In genomic region chr6:112184996-112185395, GRCh38 we compare ENCODE assay signal across 23 cellular contexts.
DNase-seq lines count a peak whose midpoint lies in the region; ATAC-seq and TF ChIP-seq lines count a peak whose summit lies in the region.
"Had no signal": no experiment of that assay in that cellular context is flagged by ENCODE, and none has a peak within 500 bp of the region (broad histone marks: within the 10 kb centered on the region; RNA-seq: fewer than 3 reads in every experiment).

No MANE protein-coding gene starts in this region.

- POLR2A ChIA-PET in IMR-90 (lab: Charles Lee; ENCODE audit: unreplicated experiment): interaction anchor here (0.6 kb wide), 1 partner anchor 116 kb away, joined by 3 read pairs; no protein-coding TSS in a partner anchor

- H2BK120ac ChIP-seq in IMR-90 (ENCODE audit: low read depth, low read length): no peak overlapping the region

- no peak for TF ChIP-seq RAD21 in IMR-90 (IDR thresholded peaks at IDR 0.05; ENCODE audit: low read length)

- H2AK9ac ChIP-seq in IMR-90 (replicated peaks; ENCODE audit: low read depth, low read length, poor library complexity): no peak overlapping the region

- H3K36me3 Mint-ChIP-seq in neural progenitor cell: no peaks in the 10 kb centered on the region
- H3K36me3 Mint-ChIP-seq: IgD-negative memory B cell had no signal

- H4K20me1 ChIP-seq in IMR-90 (ENCODE audit: insufficient read depth, low read length) (no peaks in the 10 kb centered on the region), neural progenitor cell (ENCODE audit: low read depth) (no peaks in the 10 kb centered on the region)

- in situ Hi-C loops in IMR-90 (cut with MboI; ENCODE audit: low sequenced_read_pairs): loop anchor here (25.0 kb wide), 1 partner anchor 1727 kb away; no protein-coding TSS in a partner anchor

- peaks cover 3% of the 10 kb centered on the region; the same call in 1 of the 2 replicates for H3K4me1 ChIP-seq in IMR-90 (ENCODE audit: control insufficient read depth, insufficient read depth, low read length)
- H3K4me1 ChIP-seq in gastroesophageal sphincter: peaks cover 6 to 68% (median 12%) of the 10 kb centered on the region in 3 donors
- peaks cover 17% of the 10 kb centered on the region for H3K4me1 ChIP-seq in neural progenitor cell
- H3K4me1 ChIP-seq in stomach smooth muscle (ENCODE audit: control insufficient read depth, insufficient read depth, low read length): peaks cover 14% of the 10 kb centered on the region
- no peaks in the 10 kb centered on the region for H3K4me1 ChIP-seq in colonic mucosa

- intact Hi-C loops in IMR-90 (cut with micrococcal nuclease): loop anchor here (5.0 kb wide), 1 partner anchor 112 kb away; no protein-coding TSS in a partner anchor
- intact Hi-C loops in colonic mucosa (cut with DNase I): loop anchor here (5.0 kb wide), 1 partner anchor 127 kb away; no protein-coding TSS in a partner anchor

- no peak for DNase-seq in IMR-90
- peak; percentile 39 for DNase-seq in neural progenitor cell (ENCODE audit: low spot score)
- DNase-seq in colonic mucosa: no peak
- no peak for DNase-seq in SHP77 treated with DMSO at 0.1 percent for 48 hours (lab: John Stamatoyannopoulos, UW)
- DNase-seq: DMS 273 treated with DMSO at 0.1 percent for 48 hours, GDM1, GOT3, Karpas-422, NCI-H1417 treated with DMSO at 0.1 percent for 48 hours, NCI-H187 treated with DMSO at 0.1 percent for 48 hours, NCI-H2227 treated with DMSO at 0.1 percent for 48 hours, NCI-H510A treated with DMSO at 0.1 percent for 48 hours, NCI-H774, OCI-M1, RPMI8226, SIG-M5 had no signal

- no peaks in the 10 kb centered on the region for H3K27me3 Mint-ChIP-seq in neural progenitor cell (ENCODE audit: insufficient read depth, low read depth)

- CTCF ChIA-PET in IMR-90 (lab: Yijun Ruan, JAX): interaction anchor here (0.8 kb wide), 1 partner anchor 125 kb away, joined by 3 read pairs; no protein-coding TSS in a partner anchor

- H3K27ac ChIP-seq in IMR-90 (ENCODE audit: insufficient read depth, low read length) (no peak overlapping the region), gastroesophageal sphincter (peak overlapping the region; percentile 57 to 78 (median 68)), neural progenitor cell (no peak overlapping the region), stomach smooth muscle (ENCODE audit: low read length) (peak overlapping the region; percentile 0), colonic mucosa (no peak overlapping the region)

- BruUV-seq in IMR-90 (replicated peaks; lab: Mats Ljungman, UMichigan): no TSS peak

- H2AK5ac ChIP-seq in IMR-90 (ENCODE audit: low read depth, low read length): no peak overlapping the region; the same call in 1 of the 2 replicates

- H3K4me3 ChIP-seq in IMR-90 (ENCODE audit: insufficient read depth, low read depth, low read length) (no peak overlapping the region), gastroesophageal sphincter (no peak overlapping the region), neural progenitor cell (no peak overlapping the region), stomach smooth muscle (ENCODE audit: low read length in 2 of 2) (no peak overlapping the region), colonic mucosa (no peak overlapping the region)

- ATAC-seq in IMR-90 (ENCODE audit: low read depth): no peak
- peak; percentile 14 for ATAC-seq in gastroesophageal sphincter
- ATAC-seq in HG02870 (IDR thresholded peaks at IDR 0.05; ENCODE audit: unreplicated experiment): no peak
- no peak for ATAC-seq in HG02798 (IDR thresholded peaks at IDR 0.05; ENCODE audit: poor library complexity, unreplicated experiment)
- ATAC-seq: HCT116 had no signal

- H3K4me1 Mint-ChIP-seq in neural progenitor cell: peaks cover 28% of the 10 kb centered on the region
- H3K4me1 Mint-ChIP-seq: B cell had no signal

- H2BK15ac ChIP-seq in IMR-90 (ENCODE audit: low read depth, low read length): peak overlapping the region; percentile 61; the same call in 1 of the 3 replicates

- no peak overlapping the region for H2BK5ac ChIP-seq in IMR-90 (ENCODE audit: low read depth, low read length, poor library complexity, severe bottlenecking)

- H3K9me3 Mint-ChIP-seq in neural progenitor cell: no peaks in the 10 kb centered on the region
- H3K9me3 Mint-ChIP-seq: IgD-negative memory B cell had no signal

- no peak for TF ChIP-seq CTCF in IMR-90 (conservative IDR thresholded peaks at IDR 0.05; ENCODE audit: low read depth, low read length)
- TF ChIP-seq CTCF in gastroesophageal sphincter (IDR thresholded peaks at IDR 0.05): no peak
- no peak for TF ChIP-seq CTCF in neural progenitor cell (IDR thresholded peaks at IDR 0.05)
- no peak for TF ChIP-seq CTCF in colonic mucosa (IDR thresholded peaks at IDR 0.05)

- H3K4ac ChIP-seq in IMR-90 (ENCODE audit: low read depth, low read length): no peak overlapping the region

- H3K4me2 ChIP-seq in IMR-90 (ENCODE audit: low read depth, low read length): no peak overlapping the region
- no peak overlapping the region for H3K4me2 ChIP-seq in neural progenitor cell

- no peak overlapping the region for H3K14ac ChIP-seq in IMR-90 (replicated peaks; ENCODE audit: low read depth, low read length)

- H2BK20ac ChIP-seq in IMR-90 (ENCODE audit: low read depth, low read length): no peak overlapping the region

- no peak overlapping the region for H4K5ac ChIP-seq in IMR-90 (ENCODE audit: low read depth, low read length)

- no peak overlapping the region for H3K56ac ChIP-seq in IMR-90 (ENCODE audit: extremely low read depth, insufficient read depth, low read length)

- H3K27me3 ChIP-seq in IMR-90 (ENCODE audit: control insufficient read depth, insufficient read depth, low read length): no peaks in the 10 kb centered on the region
- H3K27me3 ChIP-seq in gastroesophageal sphincter: no peaks in the 10 kb centered on the region
- H3K27me3 ChIP-seq in neural progenitor cell: no peaks in the 10 kb centered on the region
- H3K27me3 ChIP-seq in stomach smooth muscle (ENCODE audit: control insufficient read depth in 1 of 2, insufficient read depth in 2 of 2, low read length in 2 of 2): no peaks in the 10 kb centered on the region
- H3K27me3 ChIP-seq in colonic mucosa: no peaks in the 10 kb centered on the region

- dilution Hi-C loops in IMR-90 (cut with HindIII; ENCODE audit: low sequenced_read_pairs, unreplicated experiment): no loop called here

- WGBS in IMR-90 (ENCODE audit: extremely low coverage in 2 of 2, insufficient read length in 1 of 2), 2 experiments: 70% methylated on average over 2 of the region's 7 CpGs; no CpG with 5 or more reads in 1 of the 2 experiments
- 22 to 46% methylated on average over 7 of the region's 7 CpGs for WGBS in gastroesophageal sphincter (ENCODE audit: low coverage in 1 of 2), 2 donors

- no peaks in the 10 kb centered on the region for H3K79me1 ChIP-seq in IMR-90 (ENCODE audit: low read depth in 1 of 2, low read length in 2 of 2)

- no peak overlapping the region for H3K23ac ChIP-seq in IMR-90 (ENCODE audit: low read depth, low read length)

- no peaks in the 10 kb centered on the region for H3K9me3 ChIP-seq in IMR-90 (ENCODE audit: control insufficient read depth, insufficient read depth, low read length)
- no peaks in the 10 kb centered on the region for H3K9me3 ChIP-seq in gastroesophageal sphincter
- H3K9me3 ChIP-seq in neural progenitor cell (ENCODE audit: low read depth): no peaks in the 10 kb centered on the region
- no peaks in the 10 kb centered on the region for H3K9me3 ChIP-seq in stomach smooth muscle (ENCODE audit: control insufficient read depth in 2 of 2, low read length in 2 of 2)
- no peaks in the 10 kb centered on the region for H3K9me3 ChIP-seq in colonic mucosa

- no peak for TF ChIP-seq EP300 in gastroesophageal sphincter (IDR thresholded peaks at IDR 0.05)

- H3K79me2 ChIP-seq in neural progenitor cell (ENCODE audit: low read depth): no peaks in the 10 kb centered on the region

- H4K91ac ChIP-seq in IMR-90 (ENCODE audit: insufficient read depth, low read depth, low read length): no peak overlapping the region

- no peak overlapping the region for H3K9ac ChIP-seq in IMR-90 (ENCODE audit: low read depth, low read length)
- H3K9ac ChIP-seq in neural progenitor cell: no peak overlapping the region
- H3K9ac ChIP-seq in stomach smooth muscle (ENCODE audit: low read length in 2 of 2): no peak overlapping the region
- no peak overlapping the region for H3K9ac ChIP-seq in colonic mucosa (ENCODE audit: low read depth in 2 of 2, low read length in 2 of 2)

- no peak overlapping the region for H4K8ac ChIP-seq in IMR-90 (ENCODE audit: low read depth in 2 of 2, low read length in 2 of 2)

- H3K36me3 ChIP-seq in IMR-90 (ENCODE audit: control insufficient read depth, insufficient read depth, low read length) (peaks cover 33% of the 10 kb centered on the region), gastroesophageal sphincter (peaks cover 2 to 60% of the 10 kb centered on the region in 2 donors), neural progenitor cell (no peaks in the 10 kb centered on the region), stomach smooth muscle (ENCODE audit: control insufficient read depth in 2 of 2, insufficient read depth in 2 of 2, low read length in 2 of 2) (peaks cover 40 to 57% of the 10 kb centered on the region in 2 donors), colonic mucosa (no peaks in the 10 kb centered on the region)

- H2AFZ ChIP-seq in IMR-90 (replicated peaks; ENCODE audit: low read length, poor library complexity) (no peak overlapping the region), neural progenitor cell (replicated peaks) (no peak overlapping the region)

- H3K9me1 ChIP-seq in IMR-90 (ENCODE audit: insufficient read depth, low read length): peaks cover 9% of the 10 kb centered on the region; the same call in 1 of the 2 replicates

- H3K27ac Mint-ChIP-seq in neural progenitor cell: peak overlapping the region; percentile 1
- H3K27ac Mint-ChIP-seq: B cell, IgD-negative memory B cell had no signal

- H3K18ac ChIP-seq in IMR-90 (ENCODE audit: low read depth, low read length): no peak overlapping the region

- no peaks in the 10 kb centered on the region for H3F3A ChIP-seq in neural progenitor cell (ENCODE audit: low read depth)

- TF ChIP-seq POLR2A in IMR-90 (IDR thresholded peaks at IDR 0.05; ENCODE audit: low read depth, low read length): no peak
- no peak for TF ChIP-seq POLR2A in gastroesophageal sphincter (IDR thresholded peaks at IDR 0.05)

- H3K4me3 Mint-ChIP-seq in neural progenitor cell: no peak overlapping the region
- H3K4me3 Mint-ChIP-seq: B cell, IgD-negative memory B cell had no signal

TF ChIP-seq in IMR-90, 13 proteins besides CTCF, POLR2A, EP300 and RAD21 (continues in another document):
- TF ChIP-seq MAFK (IDR thresholded peaks at IDR 0.05; ENCODE audit: low read depth, low read length): no peak
- no peak for TF ChIP-seq RCOR1 (IDR thresholded peaks at IDR 0.05; ENCODE audit: insufficient replicate concordance, low read length)
- TF ChIP-seq USF2 (IDR thresholded peaks at IDR 0.05; ENCODE audit: low read depth, low read length): no peak
- no peak for TF ChIP-seq CHD1 (IDR thresholded peaks at IDR 0.05; ENCODE audit: low read depth, low read length)

Comparison
In these comparisons a context has a peak if more than half of its experiments do, and no peak if none do; other contexts are left out.
1. H3K27ac ChIP-seq: peak in gastroesophageal sphincter (4 of 4) and stomach smooth muscle (single experiment); none in IMR-90 (single experiment), neural progenitor cell (single experiment) and colonic mucosa (single experiment).